In genomic region chr1:47006437-47006836, GRCh38 we compare ENCODE assay signal across 2 cellular contexts. TPM values are rescaled to one million over a fixed set of nuclear protein-coding genes. Genes with fewer than 3 reads are reported as not detected.
"Had no signal": no experiment of that assay in that cellular context is flagged by ENCODE, and none has a peak within 500 bp of the region (broad histone marks: within the 10 kb centered on the region; RNA-seq: fewer than 3 reads in every experiment).

No MANE protein-coding gene starts in this region.

RNA-seq across cellular contexts. Expression of gene CYP4X1, which starts 17.0 kb away (rescaled TPM):
- total RNA-seq: HT-29, IMR-90 had no signal
- polyA plus RNA-seq: IMR-90 had no signal
